ENCODE assay signal across 1 cellular context in genomic region chr20:43492101-43492500, GRCh38.
TF ChIP-seq lines count a peak whose summit lies in the region.

No MANE protein-coding gene starts in this region.

TF ChIP-seq in IMR-90, 13 proteins besides CTCF, POLR2A, EP300 and RAD21:
- TF ChIP-seq ELK1 (IDR thresholded peaks at IDR 0.05; ENCODE audit: borderline replicate concordance, low read depth, low read length), result no peak
- TF ChIP-seq USF2 (IDR thresholded peaks at IDR 0.05; ENCODE audit: low read depth, low read length), result no peak
- no peak for TF ChIP-seq MAFK (IDR thresholded peaks at IDR 0.05; ENCODE audit: low read depth, low read length)
- TF ChIP-seq BHLHE40 (IDR thresholded peaks at IDR 0.05; ENCODE audit: low read depth, low read length), result no peak
- TF ChIP-seq RFX5 (IDR thresholded peaks at IDR 0.05; ENCODE audit: low read depth, low read length), result no peak
- TF ChIP-seq SMC3 (IDR thresholded peaks at IDR 0.05; ENCODE audit: low read depth, low read length), result no peak
- TF ChIP-seq CEBPB (IDR thresholded peaks at IDR 0.05; ENCODE audit: low read depth, low read length), result no peak
- TF ChIP-seq MAZ (IDR thresholded peaks at IDR 0.05; ENCODE audit: borderline replicate concordance, low read depth, low read length), result no peak
- TF ChIP-seq CHD1 (IDR thresholded peaks at IDR 0.05; ENCODE audit: low read depth, low read length), result no peak
- TF ChIP-seq NFE2L2 (IDR thresholded peaks at IDR 0.05; ENCODE audit: low read depth, low read length), result no peak
- no peak for TF ChIP-seq FOS (IDR thresholded peaks at IDR 0.05; ENCODE audit: low read depth, low read length)
- no peak for TF ChIP-seq MXI1 (IDR thresholded peaks at IDR 0.05; ENCODE audit: borderline replicate concordance, low read depth, low read length)
- TF ChIP-seq RCOR1 (IDR thresholded peaks at IDR 0.05; ENCODE audit: insufficient replicate concordance, low read length), result no peak
